24 cellular contexts compared by ENCODE assay signal in the genomic region with DNA sequence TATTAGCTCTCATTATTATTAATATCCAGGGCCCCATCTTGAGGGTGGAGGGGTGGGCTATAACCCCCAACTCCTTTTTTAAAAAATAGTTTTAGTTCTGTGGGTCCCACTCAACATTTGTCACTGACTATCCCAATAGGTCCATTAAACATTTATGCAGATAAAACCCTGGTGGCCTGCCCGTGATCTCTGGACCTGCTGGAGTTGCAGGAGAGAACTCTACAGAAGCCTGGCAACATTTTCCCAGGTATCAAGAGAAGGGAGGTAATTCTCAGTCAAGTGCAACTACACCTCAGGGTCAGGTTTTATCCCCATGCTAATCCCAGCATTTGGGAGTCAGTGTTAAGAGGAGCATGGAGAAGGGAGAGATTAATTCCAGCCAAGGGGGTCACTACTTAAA.
DNase-seq lines count a peak whose midpoint lies in the region; ATAC-seq lines count a peak whose summit lies in the region.
"Had no signal": no experiment of that assay in that cellular context is flagged by ENCODE, and none has a peak within 500 bp of the region (broad histone marks: within the 10 kb centered on the region; RNA-seq: fewer than 3 reads in every experiment).

No MANE protein-coding gene starts in this region.

- peak; percentile 71 for ATAC-seq in left lobe of liver
- no peak for ATAC-seq in GM19467 (IDR thresholded peaks at IDR 0.05; ENCODE audit: unreplicated experiment)
- ATAC-seq: A549; CD8-positive, alpha-beta T cell had no signal

- DNase-seq in NCI-H82 (lab: John Stamatoyannopoulos, UW) (peak; percentile 55), NCI-H82 treated with DMSO at 0.1 percent for 48 hours (lab: John Stamatoyannopoulos, UW; ENCODE audit: unreplicated experiment) (no peak), left lobe of liver (ENCODE audit: low spot score) (no peak)
- DNase-seq: 8988T; ACHN; AML-193; BE2C; C1 segment of cervical spinal cord; Caco-2; Calu3; CD4-positive, alpha-beta memory T cell; CD4-positive, alpha-beta T cell; CD4-positive, CD25-positive, alpha-beta regulatory T cell; CD8-positive, alpha-beta memory T cell; CD8-positive, alpha-beta T cell; COR-L47; DMS153; DMS53; DMS79; DMS79 treated with DMSO at 0.1 percent for 48 hours; DND-41; EL had no signal
